ENCODE assay signal across 19 cellular contexts in genomic region chr12:106994579-106995220, GRCh38. TPM values are rescaled to one million over a fixed set of nuclear protein-coding genes. Genes with fewer than 3 reads are reported as not detected.
A peak's percentile ranks its signal among the peaks of the same experiment; 100 is the strongest.
DNase-seq lines count a peak whose midpoint lies in the region; ATAC-seq, FAIRE-seq and TF ChIP-seq lines count a peak whose summit lies in the region.
"Had no signal": no experiment of that assay in that cellular context is flagged by ENCODE, and none has a peak within 500 bp of the region (broad histone marks: within the 10 kb centered on the region; RNA-seq: fewer than 3 reads in every experiment).

No MANE protein-coding gene starts in this region.

- H3K4me3 Mint-ChIP-seq in astrocyte (ENCODE audit: unreplicated experiment) = no peak overlapping the region
- H3K4me3 Mint-ChIP-seq in effector memory CD8-positive, alpha-beta T cell = no peak overlapping the region
- no peak overlapping the region for H3K4me3 Mint-ChIP-seq in CD14-positive monocyte
- H3K4me3 Mint-ChIP-seq: CD4-positive, CD25-positive, alpha-beta regulatory T cell; natural killer cell treated with Interleukin-12 subunit alpha and Interleukin-12 subunit beta and Interleukin-15 and Interleukin-18, amount 100 ng/mL, for 72 hours had no signal

- H3K27me3 ChIP-seq in astrocyte (ENCODE audit: insufficient read depth, low read length) (no peaks in the 10 kb centered on the region), skeletal muscle satellite cell (ENCODE audit: control insufficient read depth, insufficient read depth, low read length) (no peaks in the 10 kb centered on the region), dorsolateral prefrontal cortex (no peaks in the 10 kb centered on the region)
- H3K27me3 ChIP-seq: ascending aorta, esophagus squamous epithelium had no signal

- intact Hi-C loops in dorsolateral prefrontal cortex (cut with DNase I) (no loop called here), CD14-positive monocyte (cut with micrococcal nuclease) (no loop called here)

- DNase-seq in GM03348 (ENCODE audit: low spot score) = peak; percentile 62
- peak; percentile 56 for DNase-seq in astrocyte (ENCODE audit: low read depth)
- peak; percentile 76 for DNase-seq in iris pigment epithelial cell (ENCODE audit: low read depth)
- DNase-seq in NOMO-1 (lab: John Stamatoyannopoulos, UW; ENCODE audit: unreplicated experiment in 2 of 2) = no peak
- no peak for DNase-seq in dorsolateral prefrontal cortex
- DNase-seq in effector memory CD8-positive, alpha-beta T cell = no peak
- DNase-seq in CD14-positive monocyte (ENCODE audit: low spot score) = no peak
- DNase-seq: activated effector memory CD4-positive, alpha-beta T cell treated with anti-CD3 and anti-CD28 coated beads, Interleukin-2, amount 50 U/mL, for 16 hours; CD4-positive, CD25-positive, alpha-beta regulatory T cell; DND-41; esophagus squamous epithelium; NCI-H774; retina; T-helper 1 cell had no signal

- H2AFZ ChIP-seq in astrocyte (ENCODE audit: low read depth, low read length) = no peak overlapping the region

- no peaks in the 10 kb centered on the region for H3K9me3 Mint-ChIP-seq in astrocyte (ENCODE audit: unreplicated experiment)
- peaks cover 0 to 3% of the 10 kb centered on the region in 2 donors for H3K9me3 Mint-ChIP-seq in effector memory CD8-positive, alpha-beta T cell
- H3K9me3 Mint-ChIP-seq in CD14-positive monocyte = peaks cover 0 to 2% (median 0%) of the 10 kb centered on the region in 7 donors
- H3K9me3 Mint-ChIP-seq: natural killer cell treated with Interleukin-12 subunit alpha and Interleukin-12 subunit beta and Interleukin-15 and Interleukin-18, amount 100 ng/mL, for 72 hours had no signal

- no peak overlapping the region for H3K27ac Mint-ChIP-seq in astrocyte (ENCODE audit: unreplicated experiment)
- H3K27ac Mint-ChIP-seq in effector memory CD8-positive, alpha-beta T cell = no peak overlapping the region
- no peak overlapping the region for H3K27ac Mint-ChIP-seq in CD14-positive monocyte
- H3K27ac Mint-ChIP-seq: natural killer cell treated with Interleukin-12 subunit alpha and Interleukin-12 subunit beta and Interleukin-15 and Interleukin-18, amount 100 ng/mL, for 72 hours had no signal

- H3K4me2 ChIP-seq in astrocyte (ENCODE audit: low read length) (peak overlapping the region; percentile 18), skeletal muscle satellite cell (ENCODE audit: low read length) (peak overlapping the region; percentile 28)

- H3K9ac ChIP-seq in astrocyte (ENCODE audit: low read length) = no peak overlapping the region
- no peak overlapping the region for H3K9ac ChIP-seq in skeletal muscle satellite cell (ENCODE audit: low read depth, low read length)

- FAIRE-seq in astrocyte (lab: Jason Lieb, UNC) = peak; percentile 23
- FAIRE-seq: H1 had no signal

- H3K36me3 ChIP-seq in astrocyte (ENCODE audit: insufficient read depth, low read length) = peaks cover 7% of the 10 kb centered on the region
- H3K36me3 ChIP-seq in skeletal muscle satellite cell (ENCODE audit: insufficient read depth, low read length) = peaks cover 4% of the 10 kb centered on the region

- H3K9me3 ChIP-seq in astrocyte (ENCODE audit: insufficient read depth, low read depth, low read length) = no peaks in the 10 kb centered on the region
- H3K9me3 ChIP-seq in skeletal muscle satellite cell (replicated peaks; ENCODE audit: low read length) = no peaks in the 10 kb centered on the region
- H3K9me3 ChIP-seq: ascending aorta, esophagus squamous epithelium had no signal

- H3K4me3 ChIP-seq in astrocyte (ENCODE audit: insufficient read depth, low read depth, low read length) = no peak overlapping the region
- H3K4me3 ChIP-seq in skeletal muscle satellite cell (ENCODE audit: low read length) = no peak overlapping the region
- H3K4me3 ChIP-seq in dorsolateral prefrontal cortex = no peak overlapping the region
- H3K4me3 ChIP-seq: ascending aorta, esophagus squamous epithelium had no signal

- H3K36me3 Mint-ChIP-seq in astrocyte (ENCODE audit: low read depth, unreplicated experiment) = peaks cover 9% of the 10 kb centered on the region
- peaks cover 23% of the 10 kb centered on the region for H3K36me3 Mint-ChIP-seq in effector memory CD8-positive, alpha-beta T cell (ENCODE audit: insufficient read depth)
- H3K36me3 Mint-ChIP-seq in CD14-positive monocyte = peaks cover 17 to 19% of the 10 kb centered on the region in 2 donors

- TF ChIP-seq CTCF in astrocyte (IDR thresholded peaks at IDR 0.05; ENCODE audit: insufficient read depth, low read depth, low read length) = no peak
- TF ChIP-seq CTCF in dorsolateral prefrontal cortex (IDR thresholded peaks at IDR 0.05 in 54 of 56, conservative IDR thresholded peaks at IDR 0.05 in 2 of 56; ENCODE audit: low read depth in 1 of 56, partially characterized antibody in 56 of 56) = no peak
- TF ChIP-seq CTCF in CD14-positive monocyte (IDR thresholded peaks at IDR 0.05) = no peak

- no peaks in the 10 kb centered on the region for H4K20me1 ChIP-seq in astrocyte (ENCODE audit: insufficient read depth, low read length)

- H3K27me3 Mint-ChIP-seq in astrocyte (ENCODE audit: low read depth, unreplicated experiment) (no peaks in the 10 kb centered on the region), CD14-positive monocyte (ENCODE audit: low read depth in 3 of 3) (no peaks in the 10 kb centered on the region)
- H3K27me3 Mint-ChIP-seq in effector memory CD8-positive, alpha-beta T cell = no peaks in the 10 kb centered on the region
- H3K27me3 Mint-ChIP-seq: CD4-positive, CD25-positive, alpha-beta regulatory T cell; natural killer cell treated with Interleukin-12 subunit alpha and Interleukin-12 subunit beta and Interleukin-15 and Interleukin-18, amount 100 ng/mL, for 72 hours had no signal

- H3K79me2 ChIP-seq in astrocyte (ENCODE audit: insufficient read depth, low read length) = no peaks in the 10 kb centered on the region

- H3K4me1 ChIP-seq in astrocyte (ENCODE audit: insufficient read depth, low read length) = no peaks in the 10 kb centered on the region
- H3K4me1 ChIP-seq in skeletal muscle satellite cell (ENCODE audit: control insufficient read depth, insufficient read depth, low read length) = peaks cover 6% of the 10 kb centered on the region
- H3K4me1 ChIP-seq: ascending aorta had no signal

- H3K4me1 Mint-ChIP-seq in astrocyte (ENCODE audit: low read depth, unreplicated experiment) (peaks cover 4% of the 10 kb centered on the region), CD14-positive monocyte (no peaks in the 10 kb centered on the region)
- no peaks in the 10 kb centered on the region for H3K4me1 Mint-ChIP-seq in effector memory CD8-positive, alpha-beta T cell (ENCODE audit: low read depth in 2 of 2)
- H3K4me1 Mint-ChIP-seq: CD4-positive, CD25-positive, alpha-beta regulatory T cell had no signal

- no peak for ATAC-seq in effector memory CD8-positive, alpha-beta T cell (replicated peaks)
- ATAC-seq: natural killer cell treated with Interleukin-12 subunit alpha and Interleukin-12 subunit beta and Interleukin-15 and Interleukin-18, amount 100 ng/mL, for 72 hours had no signal

- no peak overlapping the region for H3K27ac ChIP-seq in astrocyte (ENCODE audit: low read depth, low read length)
- no peak overlapping the region for H3K27ac ChIP-seq in dorsolateral prefrontal cortex
- H3K27ac ChIP-seq: ascending aorta, RWPE1 had no signal

RNA-seq across cellular contexts. Expression of gene MTERF2, which starts 7.8 kb away (rescaled TPM):
- total RNA-seq in astrocyte (4.5 and 5.1 TPM in 2 replicates), dorsolateral prefrontal cortex (10 to 100 TPM; 17.1 to 39.1 (median 25.8) TPM)
- total RNA-seq in skeletal muscle satellite cell (2012; rRNA removed) = 2.0 and 3.0 TPM in 2 replicates
- under 1 TPM; 0.54 to 0.73 TPM for polyA plus RNA-seq in CD14-positive monocyte

RNA-seq across cellular contexts. Expression of gene TMEM263, which starts 39.0 kb away (rescaled TPM):
- 160 and 174 TPM in 2 replicates for total RNA-seq in astrocyte
- 81.5 and 103 TPM in 2 replicates for total RNA-seq in skeletal muscle satellite cell (2012; rRNA removed)
- total RNA-seq in dorsolateral prefrontal cortex = 10 to 100 TPM; 16.7 to 37.0 (median 26.8) TPM
- 1 to 10 TPM; 1.7 to 2.0 TPM for polyA plus RNA-seq in CD14-positive monocyte

Comparison
In these comparisons a context has a peak if more than half of its experiments do, and no peak if none do; other contexts are left out.
1. DNase-seq: peak in GM03348 (single experiment), astrocyte (single experiment) and iris pigment epithelial cell (single experiment); none in NOMO-1 (0 of 2), dorsolateral prefrontal cortex (0 of 10), effector memory CD8-positive, alpha-beta T cell (0 of 3) and CD14-positive monocyte (single experiment).